In the genomic region with DNA sequence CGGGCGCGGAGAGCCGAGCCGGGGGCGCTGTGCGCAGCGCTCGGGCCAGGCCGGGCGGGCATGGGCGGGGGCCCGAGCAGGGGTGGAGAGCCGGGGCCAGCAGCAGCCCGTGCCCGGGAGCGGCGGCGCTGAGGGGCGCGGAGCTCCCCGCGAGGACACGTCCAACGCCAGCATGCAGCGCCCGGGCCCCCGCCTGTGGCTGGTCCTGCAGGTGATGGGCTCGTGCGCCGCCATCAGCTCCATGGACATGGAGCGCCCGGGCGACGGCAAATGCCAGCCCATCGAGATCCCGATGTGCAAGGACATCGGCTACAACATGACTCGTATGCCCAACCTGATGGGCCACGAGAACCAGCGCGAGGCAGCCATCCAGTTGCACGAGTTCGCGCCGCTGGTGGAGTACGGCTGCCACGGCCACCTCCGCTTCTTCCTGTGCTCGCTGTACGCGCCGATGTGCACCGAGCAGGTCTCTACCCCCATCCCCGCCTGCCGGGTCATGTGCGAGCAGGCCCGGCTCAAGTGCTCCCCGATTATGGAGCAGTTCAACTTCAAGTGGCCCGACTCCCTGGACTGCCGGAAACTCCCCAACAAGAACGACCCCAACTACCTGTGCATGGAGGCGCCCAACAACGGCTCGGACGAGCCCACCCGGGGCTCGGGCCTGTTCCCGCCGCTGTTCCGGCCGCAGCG, we compare ENCODE assay signal across 10 cellular contexts. TPM values are rescaled to one million over a fixed set of nuclear protein-coding genes. Genes with fewer than 3 reads are reported as not detected.
DNase-seq lines count a peak whose midpoint lies in the region; ATAC-seq, FAIRE-seq and TF ChIP-seq lines count a peak whose summit lies in the region.
"Had no signal": no experiment of that assay in that cellular context is flagged by ENCODE, and none has a peak within 500 bp of the region (broad histone marks: within the 10 kb centered on the region; RNA-seq: fewer than 3 reads in every experiment).

No MANE protein-coding gene starts in this region.

- H3K27ac Mint-ChIP-seq in activated CD8-positive, alpha-beta T cell treated with anti-CD3 and anti-CD28 coated beads for 36 hours = no peak overlapping the region
- no peak overlapping the region for H3K27ac Mint-ChIP-seq in activated CD8-positive, alpha-beta T cell treated with anti-CD3 and anti-CD28 coated beads, Interleukin-2, amount 10 ng/mL, durations not matched to agents 7 days and 5 days

- ATAC-seq in activated CD8-positive, alpha-beta T cell treated with anti-CD3 and anti-CD28 coated beads for 36 hours = no peak
- no peak for ATAC-seq in activated CD8-positive, alpha-beta T cell treated with anti-CD3 and anti-CD28 coated beads, Interleukin-2, amount 10 ng/mL, durations not matched to agents 7 days and 5 days

- no peak for TF ChIP-seq CTCF in activated CD8-positive, alpha-beta T cell treated with anti-CD3 and anti-CD28 coated beads for 36 hours (IDR thresholded peaks at IDR 0.05)
- no peak for TF ChIP-seq CTCF in bronchial epithelial cell (IDR thresholded peaks at IDR 0.05; ENCODE audit: insufficient read depth, low read length, severe bottlenecking)
- TF ChIP-seq CTCF in testis (IDR thresholded peaks at IDR 0.05) = no peak

- H3K36me3 ChIP-seq in bronchial epithelial cell (ENCODE audit: control insufficient read depth, insufficient read depth, low read length) (no peaks in the 10 kb centered on the region), testis (ENCODE audit: low read depth, missing control alignments) (no peaks in the 10 kb centered on the region)

- peaks cover 32% of the 10 kb centered on the region for H3K27me3 ChIP-seq in bronchial epithelial cell (ENCODE audit: control insufficient read depth, insufficient read depth, low read length)
- no peaks in the 10 kb centered on the region for H3K27me3 ChIP-seq in testis

- H3K4me1 Mint-ChIP-seq in activated CD8-positive, alpha-beta T cell treated with anti-CD3 and anti-CD28 coated beads for 36 hours (ENCODE audit: low read depth) = peaks cover 2% of the 10 kb centered on the region
- peaks cover 4% of the 10 kb centered on the region for H3K4me1 Mint-ChIP-seq in activated CD8-positive, alpha-beta T cell treated with anti-CD3 and anti-CD28 coated beads, Interleukin-2, amount 10 ng/mL, durations not matched to agents 7 days and 5 days (ENCODE audit: low read depth)

- H3K4me3 Mint-ChIP-seq in activated CD8-positive, alpha-beta T cell treated with anti-CD3 and anti-CD28 coated beads for 36 hours = peak overlapping the region; percentile 10
- no peak overlapping the region for H3K4me3 Mint-ChIP-seq in activated CD8-positive, alpha-beta T cell treated with anti-CD3 and anti-CD28 coated beads, Interleukin-2, amount 10 ng/mL, durations not matched to agents 7 days and 5 days

- WGBS in testis, 2 donors = 2% methylated on average over 25 to 66 of the region's 73 CpGs

- peaks cover 35% of the 10 kb centered on the region for H3K27me3 Mint-ChIP-seq in activated CD8-positive, alpha-beta T cell treated with anti-CD3 and anti-CD28 coated beads for 36 hours
- peaks cover 39% of the 10 kb centered on the region for H3K27me3 Mint-ChIP-seq in activated CD8-positive, alpha-beta T cell treated with anti-CD3 and anti-CD28 coated beads, Interleukin-2, amount 10 ng/mL, durations not matched to agents 7 days and 5 days (ENCODE audit: low read depth)

- peak overlapping the region; percentile 35 for H3K4me3 ChIP-seq in bronchial epithelial cell (ENCODE audit: low read depth, low read length)
- H3K4me3 ChIP-seq in testis = peak overlapping the region; percentile 16 to 36

- POLR2A ChIA-PET in activated CD8-positive, alpha-beta T cell treated with anti-CD3 and anti-CD28 coated beads for 36 hours (lab: Charles Lee) = no interaction called here
- POLR2A ChIA-PET in activated CD8-positive, alpha-beta T cell treated with anti-CD3 and anti-CD28 coated beads, Interleukin-2, amount 10 ng/mL, durations not matched to agents 7 days and 5 days (lab: Charles Lee) = no interaction called here

- FAIRE-seq in bronchial epithelial cell (lab: Jason Lieb, UNC) = no peak
- FAIRE-seq: islet of Langerhans had no signal

- H3K27ac ChIP-seq in testis = no peak overlapping the region

- no peak for DNase-seq in activated CD8-positive, alpha-beta T cell treated with anti-CD3 and anti-CD28 coated beads for 36 hours
- no peak for DNase-seq in activated CD8-positive, alpha-beta T cell treated with anti-CD3 and anti-CD28 coated beads, Interleukin-2, amount 10 ng/mL, durations not matched to agents 7 days and 5 days
- DNase-seq in bronchial epithelial cell (ENCODE audit: low read depth) (no peak), mesenteric fat pad (ENCODE audit: low spot score) (peak; percentile 81), testis (no peak), LoVo (ENCODE audit: low spot score) (no peak), amygdala (lab: John Stamatoyannopoulos, UW) (no peak), GDM1 (lab: John Stamatoyannopoulos, UW) (no peak)

- CTCF ChIA-PET in activated CD8-positive, alpha-beta T cell treated with anti-CD3 and anti-CD28 coated beads for 36 hours (lab: Charles Lee) = interaction anchor here (0.6 to 1.4 kb wide), 2 partner anchors 118 to 631 kb away, joined by 3 read pairs; no protein-coding TSS in a partner anchor
- CTCF ChIA-PET in activated CD8-positive, alpha-beta T cell treated with anti-CD3 and anti-CD28 coated beads, Interleukin-2, amount 10 ng/mL, durations not matched to agents 7 days and 5 days (lab: Charles Lee) = no interaction called here

- no peaks in the 10 kb centered on the region for H3K36me3 Mint-ChIP-seq in activated CD8-positive, alpha-beta T cell treated with anti-CD3 and anti-CD28 coated beads for 36 hours (ENCODE audit: low read depth)
- peaks cover 4% of the 10 kb centered on the region for H3K36me3 Mint-ChIP-seq in activated CD8-positive, alpha-beta T cell treated with anti-CD3 and anti-CD28 coated beads, Interleukin-2, amount 10 ng/mL, durations not matched to agents 7 days and 5 days (ENCODE audit: low read depth)

- TF ChIP-seq POLR2A in testis (IDR thresholded peaks at IDR 0.05) = no peak

- no peaks in the 10 kb centered on the region for H3K9me3 ChIP-seq in testis

- no peaks in the 10 kb centered on the region for H3K4me1 ChIP-seq in testis

- H3K9me3 Mint-ChIP-seq in activated CD8-positive, alpha-beta T cell treated with anti-CD3 and anti-CD28 coated beads for 36 hours = no peaks in the 10 kb centered on the region
- H3K9me3 Mint-ChIP-seq in activated CD8-positive, alpha-beta T cell treated with anti-CD3 and anti-CD28 coated beads, Interleukin-2, amount 10 ng/mL, durations not matched to agents 7 days and 5 days (ENCODE audit: insufficient read depth) = no peaks in the 10 kb centered on the region

- intact Hi-C loops in activated CD8-positive, alpha-beta T cell treated with anti-CD3 and anti-CD28 coated beads for 36 hours (cut with micrococcal nuclease) = no loop called here
- intact Hi-C loops in testis (cut with DNase I; ENCODE audit: low total_unique reads) = no loop called here

RNA-seq across cellular contexts. Expression of a gene that starts 0.7 kb away (rescaled TPM):
- total RNA-seq in activated CD8-positive, alpha-beta T cell treated with anti-CD3 and anti-CD28 coated beads for 36 hours = not detected
- not detected for total RNA-seq in activated CD8-positive, alpha-beta T cell treated with anti-CD3 and anti-CD28 coated beads, Interleukin-2, amount 10 ng/mL, durations not matched to agents 7 days and 5 days
- total RNA-seq in bronchial epithelial cell = 0.26 and 0.77 TPM in 2 replicates
- total RNA-seq in mesenteric fat pad = 1.2 TPM
- under 1 TPM; 0.62 to 0.79 TPM for total RNA-seq in testis
- 0.90 TPM for polyA plus RNA-seq in testis (ENCODE audit: insufficient read depth, low read depth, low replicate concordance)
- total RNA-seq: activated CD8-positive, alpha-beta memory T cell treated with anti-CD3 and anti-CD28 coated beads for 36 hours had no signal
